In genomic region chr6:43951063-43951755, GRCh38 we compare ENCODE assay signal across 9 cellular contexts.
A peak's percentile ranks its signal among the peaks of the same experiment; 100 is the strongest.
DNase-seq lines count a peak whose midpoint lies in the region; ATAC-seq and TF ChIP-seq lines count a peak whose summit lies in the region.
"Had no signal": no experiment of that assay in that cellular context is flagged by ENCODE, and none has a peak within 500 bp of the region (broad histone marks: within the 10 kb centered on the region; RNA-seq: fewer than 3 reads in every experiment).

No MANE protein-coding gene starts in this region.

- peak; percentile 18 for DNase-seq in stimulated activated CD4-positive, alpha-beta T cell treated with anti-CD3 and anti-CD28 coated beads, Interleukin-15, amount 100 ng/mL, for 24 hours
- no peak for DNase-seq in stimulated activated CD4-positive, alpha-beta T cell treated with anti-CD3 and anti-CD28 coated beads, Interleukin-12 subunit alpha, Interleukin-12 subunit beta, amount 100 ng/mL, for 4 hours
- DNase-seq in Peyer's patch (peak in 2 of 3 donors; percentile 76 to 78), fibroblast of peridontal ligament (ENCODE audit: extremely low read depth) (peak; percentile 40), osteocyte (ENCODE audit: extremely low spot score, unreplicated experiment) (peak; percentile 85)

- H3K27ac ChIP-seq in Peyer's patch = no peak overlapping the region
- H3K27ac ChIP-seq: skin epidermis had no signal

- no peaks in the 10 kb centered on the region for H3K27me3 ChIP-seq in Peyer's patch

- no peaks in the 10 kb centered on the region for H3K36me3 ChIP-seq in Peyer's patch

- H3K36me3 Mint-ChIP-seq in osteocyte (ENCODE audit: unreplicated experiment) = peaks cover 1% of the 10 kb centered on the region

- H3K9me3 Mint-ChIP-seq in osteocyte (ENCODE audit: unreplicated experiment) = peaks cover 8% of the 10 kb centered on the region

- TF ChIP-seq POLR2A in Peyer's patch (IDR thresholded peaks at IDR 0.05) = no peak

- ATAC-seq in HG03280 (IDR thresholded peaks at IDR 0.05; ENCODE audit: unreplicated experiment) (no peak), HG03432 (IDR thresholded peaks at IDR 0.05; ENCODE audit: unreplicated experiment) (no peak), GM19395 (IDR thresholded peaks at IDR 0.05; ENCODE audit: unreplicated experiment) (no peak)

- H3K9me3 ChIP-seq in Peyer's patch = no peaks in the 10 kb centered on the region

- peak in 4 of 6 experiments; percentile 37 to 86 (median 83) for TF ChIP-seq CTCF in Peyer's patch (IDR thresholded peaks at IDR 0.05)
- peak; percentile 54 for TF ChIP-seq CTCF in osteocyte (IDR thresholded peaks at IDR 0.05)

- H3K4me3 Mint-ChIP-seq in osteocyte (ENCODE audit: unreplicated experiment) = no peak overlapping the region

- no peak overlapping the region for H3K27ac Mint-ChIP-seq in osteocyte (ENCODE audit: unreplicated experiment)

- H3K4me3 ChIP-seq in Peyer's patch = no peak overlapping the region
- H3K4me3 ChIP-seq: skin epidermis had no signal

- peaks cover 10% of the 10 kb centered on the region for H3K4me1 Mint-ChIP-seq in osteocyte (ENCODE audit: unreplicated experiment)

- H3K4me1 ChIP-seq in Peyer's patch = peaks cover 0 to 6% (median 0%) of the 10 kb centered on the region in 4 donors

- peaks cover under 1% of the 10 kb centered on the region for H3K27me3 Mint-ChIP-seq in osteocyte (ENCODE audit: unreplicated experiment)
